In the genomic region with DNA sequence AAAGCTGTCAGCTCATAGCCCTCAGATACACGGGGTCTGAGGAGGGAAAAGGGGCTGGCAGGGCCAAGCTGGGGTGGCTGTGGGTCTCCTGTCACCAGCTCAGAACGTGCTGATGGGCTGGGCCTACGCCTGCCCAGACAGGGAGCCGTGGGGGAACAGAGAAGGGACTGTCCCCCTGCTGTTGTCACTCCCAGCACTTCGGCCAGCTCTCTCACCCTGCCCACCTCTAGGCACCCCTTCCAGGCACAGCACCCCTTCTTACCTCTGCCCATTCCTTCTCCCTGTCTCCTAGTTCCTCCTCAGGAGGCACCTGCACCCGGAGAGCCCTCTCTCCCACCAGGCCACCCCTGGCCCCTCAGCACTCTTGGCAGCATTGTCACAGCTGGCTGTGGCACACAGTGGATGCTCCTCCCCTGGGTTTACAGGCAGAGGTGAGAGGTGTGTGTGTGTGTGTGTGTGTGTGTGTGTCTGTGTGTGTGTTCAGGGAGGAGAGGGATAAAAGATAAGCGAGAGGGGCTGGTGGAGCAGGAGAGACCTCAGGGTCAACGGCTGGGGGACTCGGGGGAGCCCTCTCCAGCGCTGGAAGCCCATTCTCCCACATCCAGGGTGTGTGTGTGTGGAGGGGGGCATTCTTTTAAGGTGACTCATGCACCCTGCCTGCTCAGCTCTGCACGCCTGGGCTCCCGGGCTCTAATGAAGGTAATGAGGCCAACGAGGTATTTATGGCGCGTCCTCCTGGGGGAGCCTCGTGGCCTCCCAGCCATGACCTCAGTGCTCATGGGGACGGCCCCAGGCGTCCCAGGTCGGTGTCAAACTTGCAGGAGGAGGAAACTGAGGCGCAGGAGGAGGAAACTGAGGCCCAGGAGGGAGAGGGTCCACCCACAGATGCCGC, we compare ENCODE assay signal across 10 cellular contexts.
DNase-seq lines count a peak whose midpoint lies in the region; ATAC-seq and TF ChIP-seq lines count a peak whose summit lies in the region.
"Had no signal": no experiment of that assay in that cellular context is flagged by ENCODE, and none has a peak within 500 bp of the region (broad histone marks: within the 10 kb centered on the region; RNA-seq: fewer than 3 reads in every experiment).

No MANE protein-coding gene starts in this region.

- no peak overlapping the region for H3K4me3 ChIP-seq in astrocyte of the cerebellum (ENCODE audit: low read depth, low read length)

- H3K36me3 Mint-ChIP-seq in natural killer cell treated with Interleukin-12 subunit alpha and Interleukin-12 subunit beta and Interleukin-15 and Interleukin-18, amount 100 ng/mL, for 72 hours, result no peaks in the 10 kb centered on the region
- H3K36me3 Mint-ChIP-seq in natural killer cell, result no peaks in the 10 kb centered on the region
- H3K36me3 Mint-ChIP-seq: activated naive CD8-positive, alpha-beta T cell had no signal

- no peak overlapping the region for H3K4me3 Mint-ChIP-seq in natural killer cell treated with Interleukin-12 subunit alpha and Interleukin-12 subunit beta and Interleukin-15 and Interleukin-18, amount 100 ng/mL, for 72 hours
- H3K4me3 Mint-ChIP-seq in natural killer cell, result no peak overlapping the region
- H3K4me3 Mint-ChIP-seq: activated naive CD8-positive, alpha-beta T cell had no signal

- no peak overlapping the region for H3K27ac Mint-ChIP-seq in natural killer cell treated with Interleukin-12 subunit alpha and Interleukin-12 subunit beta and Interleukin-15 and Interleukin-18, amount 100 ng/mL, for 72 hours
- no peak overlapping the region for H3K27ac Mint-ChIP-seq in natural killer cell
- H3K27ac Mint-ChIP-seq: activated naive CD8-positive, alpha-beta T cell had no signal

- intact Hi-C loops in natural killer cell (cut with micrococcal nuclease), result no loop called here

- H3K4me1 Mint-ChIP-seq in natural killer cell treated with Interleukin-12 subunit alpha and Interleukin-12 subunit beta and Interleukin-15 and Interleukin-18, amount 100 ng/mL, for 72 hours (ENCODE audit: low read depth in 2 of 2), result no peaks in the 10 kb centered on the region
- no peaks in the 10 kb centered on the region for H3K4me1 Mint-ChIP-seq in natural killer cell

- peak; percentile 34 for DNase-seq in natural killer cell treated with Interleukin-12 subunit alpha and Interleukin-12 subunit beta and Interleukin-15 and Interleukin-18, amount 100 ng/mL, for 72 hours (ENCODE audit: low spot score)
- DNase-seq in natural killer cell, result no peak
- DNase-seq in astrocyte of the cerebellum (ENCODE audit: low read depth), result peak; percentile 76
- DNase-seq in kidney tubule cell (ENCODE audit: low spot score), result peak; percentile 97
- no peak for DNase-seq in NCI-H524 treated with DMSO at 0.1 percent for 48 hours (lab: John Stamatoyannopoulos, UW)
- no peak for DNase-seq in NAMALWA (ENCODE audit: low spot score)
- DNase-seq: GDM1 had no signal

- H3K9me3 Mint-ChIP-seq in natural killer cell treated with Interleukin-12 subunit alpha and Interleukin-12 subunit beta and Interleukin-15 and Interleukin-18, amount 100 ng/mL, for 72 hours, result no peaks in the 10 kb centered on the region
- H3K9me3 Mint-ChIP-seq in natural killer cell, result no peaks in the 10 kb centered on the region

- in situ Hi-C loops in astrocyte of the cerebellum (cut with HindIII; ENCODE audit: low sequenced_read_pairs), result no loop called here

- TF ChIP-seq CTCF in natural killer cell (IDR thresholded peaks at IDR 0.05), result no peak
- TF ChIP-seq CTCF in astrocyte of the cerebellum (IDR thresholded peaks at IDR 0.05; ENCODE audit: low read depth, low read length, missing control alignments), result peak; percentile 13

- ATAC-seq in natural killer cell treated with Interleukin-12 subunit alpha and Interleukin-12 subunit beta and Interleukin-15 and Interleukin-18, amount 100 ng/mL, for 72 hours, result no peak
- no peak for ATAC-seq in natural killer cell
- ATAC-seq in GM19467 (IDR thresholded peaks at IDR 0.05; ENCODE audit: unreplicated experiment), result no peak
- ATAC-seq in HG02885 (IDR thresholded peaks at IDR 0.05; ENCODE audit: poor library complexity, unreplicated experiment), result no peak

- no peaks in the 10 kb centered on the region for H3K27me3 Mint-ChIP-seq in natural killer cell treated with Interleukin-12 subunit alpha and Interleukin-12 subunit beta and Interleukin-15 and Interleukin-18, amount 100 ng/mL, for 72 hours
- no peaks in the 10 kb centered on the region for H3K27me3 Mint-ChIP-seq in natural killer cell (ENCODE audit: low read depth in 2 of 2)
- H3K27me3 Mint-ChIP-seq: activated naive CD8-positive, alpha-beta T cell had no signal

Comparison
In these comparisons a context has a peak if more than half of its experiments do, and no peak if none do; other contexts are left out.
1. DNase-seq: peak in natural killer cell treated with Interleukin-12 subunit alpha and Interleukin-12 subunit beta and Interleukin-15 and Interleukin-18, amount 100 ng/mL, for 72 hours (single experiment), astrocyte of the cerebellum (single experiment) and kidney tubule cell (single experiment); none in natural killer cell (single experiment), NCI-H524 treated with DMSO at 0.1 percent for 48 hours (single experiment) and NAMALWA (single experiment).